Comparison of ENCODE assay signal across 8 cellular contexts in genomic region chr5:172361566-172362238, GRCh38.
DNase-seq lines count a peak whose midpoint lies in the region; ATAC-seq and TF ChIP-seq lines count a peak whose summit lies in the region.

No MANE protein-coding gene starts in this region.

- H3K4me1 Mint-ChIP-seq in T-helper 2 cell treated with Interferon-gamma antibody and Interleukin-4, amounts not matched to agents 5 μg/mL and 100 μg/mL, for 36 hours (ENCODE audit: low read depth): no peaks in the 10 kb centered on the region

- H3K4me3 ChIP-seq in hepatocyte: no peak overlapping the region

- no peaks in the 10 kb centered on the region for H3K9me3 Mint-ChIP-seq in T-helper 2 cell treated with Interferon-gamma antibody and Interleukin-4, amounts not matched to agents 5 μg/mL and 100 μg/mL, for 36 hours

- no peaks in the 10 kb centered on the region for H3K36me3 ChIP-seq in hepatocyte (replicated peaks; ENCODE audit: insufficient read depth, low read depth)

- H4K20me1 ChIP-seq in hepatocyte (ENCODE audit: insufficient read depth, poor library complexity, severe bottlenecking): no peaks in the 10 kb centered on the region

- no peak overlapping the region for H3K4me3 Mint-ChIP-seq in T-helper 2 cell treated with Interferon-gamma antibody and Interleukin-4, amounts not matched to agents 5 μg/mL and 100 μg/mL, for 36 hours

- H3K27ac Mint-ChIP-seq in T-helper 2 cell treated with Interferon-gamma antibody and Interleukin-4, amounts not matched to agents 5 μg/mL and 100 μg/mL, for 36 hours: no peak overlapping the region

- no peak for ATAC-seq in sciatic nerve
- ATAC-seq in HG02938 (IDR thresholded peaks at IDR 0.05; ENCODE audit: unreplicated experiment): no peak
- ATAC-seq in GM21576 (IDR thresholded peaks at IDR 0.05; ENCODE audit: unreplicated experiment): no peak

- no peaks in the 10 kb centered on the region for H3K79me2 ChIP-seq in hepatocyte

- H3K4me1 ChIP-seq in hepatocyte (ENCODE audit: insufficient read depth): no peaks in the 10 kb centered on the region

- H3K36me3 Mint-ChIP-seq in T-helper 2 cell treated with Interferon-gamma antibody and Interleukin-4, amounts not matched to agents 5 μg/mL and 100 μg/mL, for 36 hours (ENCODE audit: low read depth): no peaks in the 10 kb centered on the region

- peak overlapping the region; percentile 6 for H3K27ac ChIP-seq in hepatocyte

- H3K9me3 ChIP-seq in hepatocyte (ENCODE audit: low read depth): no peaks in the 10 kb centered on the region

- WGBS in hepatocyte (ENCODE audit: low lambda C conversion rate, missing lambda C conversion rate): 72% methylated on average over 9 of the region's 9 CpGs

- H3K9me2 ChIP-seq in hepatocyte (replicated peaks; ENCODE audit: insufficient read depth): no peaks in the 10 kb centered on the region

- no peak overlapping the region for H3K4me2 ChIP-seq in hepatocyte

- no peaks in the 10 kb centered on the region for H3K27me3 Mint-ChIP-seq in T-helper 2 cell treated with Interferon-gamma antibody and Interleukin-4, amounts not matched to agents 5 μg/mL and 100 μg/mL, for 36 hours (ENCODE audit: low read depth)

- intact Hi-C loops in sciatic nerve (cut with DNase I): no loop called here

- TF ChIP-seq CTCF in hepatocyte (IDR thresholded peaks at IDR 0.05; ENCODE audit: poor library complexity): no peak

- DNase-seq in AG08395 (ENCODE audit: low spot score): peak; percentile 96
- peak; percentile 99 for DNase-seq in HCEC 1CT
- DNase-seq in UCSD-AML1 (lab: John Stamatoyannopoulos, UW; ENCODE audit: unreplicated experiment): peak; percentile 33
- peak; percentile 33 for DNase-seq in hepatocyte (ENCODE audit: low spot score)
- DNase-seq in sciatic nerve (ENCODE audit: low spot score): no peak
- no peak for DNase-seq in T-helper 2 cell treated with Interferon-gamma antibody and Interleukin-4, amounts not matched to agents 5 μg/mL and 100 μg/mL, for 36 hours (ENCODE audit: low spot score)

- H2AFZ ChIP-seq in hepatocyte: no peak overlapping the region

- no peaks in the 10 kb centered on the region for H3K27me3 ChIP-seq in hepatocyte

Comparison
In these comparisons a context has a peak if more than half of its experiments do, and no peak if none do; other contexts are left out.
1. DNase-seq: peak in AG08395 (single experiment), HCEC 1CT (single experiment), UCSD-AML1 (single experiment) and hepatocyte (single experiment); none in sciatic nerve (single experiment) and T-helper 2 cell treated with Interferon-gamma antibody and Interleukin-4, amounts not matched to agents 5 μg/mL and 100 μg/mL, for 36 hours (single experiment).